Comparison of ENCODE assay signal across 7 cellular contexts in the genomic region with DNA sequence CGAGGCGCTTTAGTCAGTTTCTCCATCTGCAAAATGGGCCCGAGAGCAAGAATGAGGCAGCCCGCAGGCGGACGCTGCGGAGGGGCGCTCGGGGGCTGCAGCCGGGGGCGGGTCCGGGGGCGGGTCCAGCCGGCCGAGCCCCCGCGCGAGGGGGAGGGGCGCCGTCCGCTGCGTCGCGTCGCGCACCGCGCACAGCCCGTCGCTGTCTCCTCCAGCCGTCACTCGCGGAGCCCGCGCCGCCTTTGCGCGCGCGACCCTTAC. TPM values are rescaled to one million over a fixed set of nuclear protein-coding genes. Genes with fewer than 3 reads are reported as not detected.
DNase-seq lines count a peak whose midpoint lies in the region; ATAC-seq and TF ChIP-seq lines count a peak whose summit lies in the region.

No MANE protein-coding gene starts in this region.

- H3K27ac ChIP-seq in temporal lobe (ENCODE audit: low read depth, low read length), result peak overlapping the region; percentile 38

- TF ChIP-seq CTCF in astrocyte of the cerebellum (IDR thresholded peaks at IDR 0.05; ENCODE audit: low read depth, low read length, missing control alignments), result no peak

- ATAC-seq in GM18867 (IDR thresholded peaks at IDR 0.05; ENCODE audit: unreplicated experiment) (peak; percentile 42), HG03095 (IDR thresholded peaks at IDR 0.05; ENCODE audit: unreplicated experiment) (peak; percentile 10), left colon (peak; percentile 44), GM19035 (IDR thresholded peaks at IDR 0.05; ENCODE audit: unreplicated experiment) (no peak)

- H3K4me3 ChIP-seq in astrocyte of the cerebellum (ENCODE audit: low read depth, low read length), result peak overlapping the region; percentile 64

- intact Hi-C loops in left colon (cut with DNase I, micrococcal nuclease), result no loop called here

- in situ Hi-C loops in astrocyte of the cerebellum (cut with HindIII; ENCODE audit: low sequenced_read_pairs), result no loop called here

- DNase-seq in astrocyte of the cerebellum (ENCODE audit: low read depth) (no peak), left colon (no peak), Ammon's horn (ENCODE audit: low spot score) (no peak)

RNA-seq across cellular contexts. Expression of gene PC, which starts 0.3 kb away (rescaled TPM):
- 10 to 100 TPM; 47.2 to 65.2 TPM for total RNA-seq in left colon
- total RNA-seq in temporal lobe, result 11.1 TPM

RNA-seq across cellular contexts. Expression of gene C11orf86, which starts 17.2 kb away (rescaled TPM):
- 10 to 100 TPM; 24.5 to 82.9 TPM for total RNA-seq in left colon
- total RNA-seq in temporal lobe, result not detected

Comparison
In these comparisons a context has a peak if more than half of its experiments do, and no peak if none do; other contexts are left out.
1. RNA of gene C11orf86, which starts 17.2 kb away (total RNA-seq): 24.5 to 82.9 TPM in left colon; not detected in temporal lobe (single experiment); every median in the first group is over 10 times any median in the second.